1 cellular context compared by ENCODE assay signal in the genomic region with DNA sequence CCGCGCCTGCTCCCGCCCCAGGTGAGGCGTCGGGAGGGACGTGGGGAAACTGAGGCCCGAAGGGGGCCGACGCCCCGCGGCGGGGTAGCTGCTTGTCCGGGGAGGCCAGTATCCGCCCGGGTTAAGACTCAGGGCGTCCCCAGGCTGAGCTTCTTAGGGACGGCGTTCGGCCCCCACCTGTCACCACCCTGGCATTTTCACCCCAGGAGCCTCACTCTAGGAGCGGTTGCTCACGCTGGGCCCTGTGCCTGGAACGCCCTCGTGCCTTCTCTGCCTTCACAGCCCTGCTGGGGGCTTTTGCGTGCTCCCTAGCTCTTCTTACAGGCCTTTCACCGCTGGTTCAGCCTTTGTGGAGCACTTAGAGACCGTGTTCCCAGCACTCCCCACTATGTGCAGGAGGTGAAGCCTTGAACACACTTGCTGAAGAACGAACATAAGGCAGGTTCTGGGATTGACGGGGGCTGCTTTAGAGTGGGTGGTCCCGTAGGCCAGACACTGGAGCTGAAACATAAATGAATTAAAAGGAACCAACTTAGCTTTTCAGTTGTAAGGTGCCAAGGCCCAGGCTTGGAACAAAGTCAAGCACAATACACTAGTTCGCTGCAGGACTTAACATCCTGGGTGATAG.
TF ChIP-seq lines count a peak whose summit lies in the region.

No MANE protein-coding gene starts in this region.

TF ChIP-seq in GM23338, 12 proteins besides CTCF, POLR2A, EP300 and RAD21 (continued from another document):
- TF ChIP-seq, protein P1, sequence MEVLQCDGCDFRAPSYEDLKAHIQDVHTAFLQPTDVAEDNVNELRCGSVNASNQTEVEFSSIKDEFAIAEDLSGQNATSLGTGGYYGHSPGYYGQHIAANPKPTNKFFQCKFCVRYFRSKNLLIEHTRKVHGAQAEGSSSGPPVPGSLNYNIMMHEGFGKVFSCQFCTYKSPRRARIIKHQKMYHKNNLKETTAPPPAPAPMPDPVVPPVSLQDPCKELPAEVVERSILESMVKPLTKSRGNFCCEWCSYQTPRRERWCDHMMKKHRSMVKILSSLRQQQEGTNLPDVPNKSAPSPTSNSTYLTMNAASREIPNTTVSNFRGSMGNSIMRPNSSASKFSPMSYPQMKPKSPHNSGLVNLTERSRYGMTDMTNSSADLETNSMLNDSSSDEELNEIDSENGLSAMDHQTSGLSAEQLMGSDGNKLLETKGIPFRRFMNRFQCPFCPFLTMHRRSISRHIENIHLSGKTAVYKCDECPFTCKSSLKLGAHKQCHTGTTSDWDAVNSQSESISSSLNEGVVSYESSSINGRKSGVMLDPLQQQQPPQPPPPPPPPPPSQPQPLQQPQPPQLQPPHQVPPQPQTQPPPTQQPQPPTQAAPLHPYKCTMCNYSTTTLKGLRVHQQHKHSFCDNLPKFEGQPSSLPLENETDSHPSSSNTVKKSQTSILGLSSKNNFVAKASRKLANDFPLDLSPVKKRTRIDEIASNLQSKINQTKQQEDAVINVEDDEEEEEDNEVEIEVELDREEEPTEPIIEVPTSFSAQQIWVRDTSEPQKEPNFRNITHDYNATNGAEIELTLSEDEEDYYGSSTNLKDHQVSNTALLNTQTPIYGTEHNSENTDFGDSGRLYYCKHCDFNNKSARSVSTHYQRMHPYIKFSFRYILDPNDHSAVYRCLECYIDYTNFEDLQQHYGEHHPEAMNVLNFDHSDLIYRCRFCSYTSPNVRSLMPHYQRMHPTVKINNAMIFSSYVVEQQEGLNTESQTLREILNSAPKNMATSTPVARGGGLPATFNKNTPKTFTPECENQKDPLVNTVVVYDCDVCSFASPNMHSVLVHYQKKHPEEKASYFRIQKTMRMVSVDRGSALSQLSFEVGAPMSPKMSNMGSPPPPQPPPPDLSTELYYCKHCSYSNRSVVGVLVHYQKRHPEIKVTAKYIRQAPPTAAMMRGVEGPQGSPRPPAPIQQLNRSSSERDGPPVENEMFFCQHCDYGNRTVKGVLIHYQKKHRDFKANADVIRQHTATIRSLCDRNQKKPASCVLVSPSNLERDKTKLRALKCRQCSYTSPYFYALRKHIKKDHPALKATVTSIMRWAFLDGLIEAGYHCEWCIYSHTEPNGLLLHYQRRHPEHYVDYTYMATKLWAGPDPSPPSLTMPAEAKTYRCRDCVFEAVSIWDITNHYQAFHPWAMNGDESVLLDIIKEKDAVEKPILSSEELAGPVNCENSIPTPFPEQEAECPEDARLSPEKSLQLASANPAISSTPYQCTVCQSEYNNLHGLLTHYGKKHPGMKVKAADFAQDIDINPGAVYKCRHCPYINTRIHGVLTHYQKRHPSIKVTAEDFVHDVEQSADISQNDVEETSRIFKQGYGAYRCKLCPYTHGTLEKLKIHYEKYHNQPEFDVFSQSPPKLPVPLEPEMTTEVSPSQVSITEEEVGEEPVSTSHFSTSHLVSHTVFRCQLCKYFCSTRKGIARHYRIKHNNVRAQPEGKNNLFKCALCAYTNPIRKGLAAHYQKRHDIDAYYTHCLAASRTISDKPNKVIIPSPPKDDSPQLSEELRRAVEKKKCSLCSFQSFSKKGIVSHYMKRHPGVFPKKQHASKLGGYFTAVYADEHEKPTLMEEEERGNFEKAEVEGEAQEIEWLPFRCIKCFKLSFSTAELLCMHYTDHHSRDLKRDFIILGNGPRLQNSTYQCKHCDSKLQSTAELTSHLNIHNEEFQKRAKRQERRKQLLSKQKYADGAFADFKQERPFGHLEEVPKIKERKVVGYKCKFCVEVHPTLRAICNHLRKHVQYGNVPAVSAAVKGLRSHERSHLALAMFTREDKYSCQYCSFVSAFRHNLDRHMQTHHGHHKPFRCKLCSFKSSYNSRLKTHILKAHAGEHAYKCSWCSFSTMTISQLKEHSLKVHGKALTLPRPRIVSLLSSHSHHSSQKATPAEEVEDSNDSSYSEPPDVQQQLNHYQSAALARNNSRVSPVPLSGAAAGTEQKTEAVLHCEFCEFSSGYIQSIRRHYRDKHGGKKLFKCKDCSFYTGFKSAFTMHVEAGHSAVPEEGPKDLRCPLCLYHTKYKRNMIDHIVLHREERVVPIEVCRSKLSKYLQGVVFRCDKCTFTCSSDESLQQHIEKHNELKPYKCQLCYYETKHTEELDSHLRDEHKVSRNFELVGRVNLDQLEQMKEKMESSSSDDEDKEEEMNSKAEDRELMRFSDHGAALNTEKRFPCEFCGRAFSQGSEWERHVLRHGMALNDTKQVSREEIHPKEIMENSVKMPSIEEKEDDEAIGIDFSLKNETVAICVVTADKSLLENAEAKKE (CRISPR knock-in tag; IDR thresholded peaks at IDR 0.05), result no peak
- TF ChIP-seq, protein P2, sequence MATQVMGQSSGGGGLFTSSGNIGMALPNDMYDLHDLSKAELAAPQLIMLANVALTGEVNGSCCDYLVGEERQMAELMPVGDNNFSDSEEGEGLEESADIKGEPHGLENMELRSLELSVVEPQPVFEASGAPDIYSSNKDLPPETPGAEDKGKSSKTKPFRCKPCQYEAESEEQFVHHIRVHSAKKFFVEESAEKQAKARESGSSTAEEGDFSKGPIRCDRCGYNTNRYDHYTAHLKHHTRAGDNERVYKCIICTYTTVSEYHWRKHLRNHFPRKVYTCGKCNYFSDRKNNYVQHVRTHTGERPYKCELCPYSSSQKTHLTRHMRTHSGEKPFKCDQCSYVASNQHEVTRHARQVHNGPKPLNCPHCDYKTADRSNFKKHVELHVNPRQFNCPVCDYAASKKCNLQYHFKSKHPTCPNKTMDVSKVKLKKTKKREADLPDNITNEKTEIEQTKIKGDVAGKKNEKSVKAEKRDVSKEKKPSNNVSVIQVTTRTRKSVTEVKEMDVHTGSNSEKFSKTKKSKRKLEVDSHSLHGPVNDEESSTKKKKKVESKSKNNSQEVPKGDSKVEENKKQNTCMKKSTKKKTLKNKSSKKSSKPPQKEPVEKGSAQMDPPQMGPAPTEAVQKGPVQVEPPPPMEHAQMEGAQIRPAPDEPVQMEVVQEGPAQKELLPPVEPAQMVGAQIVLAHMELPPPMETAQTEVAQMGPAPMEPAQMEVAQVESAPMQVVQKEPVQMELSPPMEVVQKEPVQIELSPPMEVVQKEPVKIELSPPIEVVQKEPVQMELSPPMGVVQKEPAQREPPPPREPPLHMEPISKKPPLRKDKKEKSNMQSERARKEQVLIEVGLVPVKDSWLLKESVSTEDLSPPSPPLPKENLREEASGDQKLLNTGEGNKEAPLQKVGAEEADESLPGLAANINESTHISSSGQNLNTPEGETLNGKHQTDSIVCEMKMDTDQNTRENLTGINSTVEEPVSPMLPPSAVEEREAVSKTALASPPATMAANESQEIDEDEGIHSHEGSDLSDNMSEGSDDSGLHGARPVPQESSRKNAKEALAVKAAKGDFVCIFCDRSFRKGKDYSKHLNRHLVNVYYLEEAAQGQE (IDR thresholded peaks at IDR 0.05; ENCODE audit: unreplicated experiment), result no peak
